8 cellular contexts compared by ENCODE assay signal in the genomic region with DNA sequence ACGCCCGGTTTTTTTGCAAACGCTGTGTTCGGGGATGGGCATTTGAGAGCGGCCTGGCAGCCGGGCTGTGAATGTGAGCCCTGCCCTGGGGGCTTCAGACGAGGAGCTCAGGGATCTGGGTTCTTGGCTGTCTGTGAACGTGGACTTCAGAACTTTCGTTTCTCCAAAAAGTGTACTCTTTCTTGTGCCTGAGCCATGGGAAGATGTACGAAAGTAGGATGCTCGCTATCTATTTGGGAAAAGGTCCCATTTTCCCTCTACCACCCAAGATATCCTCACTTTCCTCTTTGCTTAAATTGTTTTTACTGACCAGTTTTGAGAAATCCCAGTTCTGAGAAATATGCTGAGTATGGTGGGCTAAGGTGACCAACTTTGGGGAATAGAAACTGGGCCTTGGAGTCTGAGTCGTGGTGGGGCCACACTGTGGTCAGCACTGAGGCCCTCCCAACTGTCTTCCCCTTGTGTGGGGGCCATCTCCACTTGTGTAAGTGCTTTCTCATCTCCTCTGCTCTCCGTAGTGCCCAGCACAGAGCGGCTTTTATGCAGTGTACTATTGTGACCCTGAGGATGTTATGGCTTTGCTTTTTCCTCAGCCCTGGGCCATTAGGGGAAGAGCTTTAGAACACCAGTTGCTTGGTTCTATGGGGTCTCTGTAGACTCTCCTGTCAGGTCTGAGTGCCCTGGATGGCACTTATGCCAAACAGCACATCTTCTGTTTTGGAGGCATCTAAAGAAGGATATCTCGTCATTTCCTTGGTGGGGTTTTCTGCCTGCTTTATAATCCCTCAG. TPM values are rescaled to one million over a fixed set of nuclear protein-coding genes. Genes with fewer than 3 reads are reported as not detected.
DNase-seq lines count a peak whose midpoint lies in the region; ATAC-seq and TF ChIP-seq lines count a peak whose summit lies in the region.

No MANE protein-coding gene starts in this region.

- H3K27ac ChIP-seq in Panc1 (ENCODE audit: low read length) (peak overlapping the region; percentile 92), neutrophil (peak overlapping the region; percentile 99)

- peak overlapping the region; percentile 94 for H3K9ac ChIP-seq in endocrine pancreas (ENCODE audit: control insufficient read depth, insufficient read depth, low read length)

- POLR2A ChIA-PET in Panc1 (lab: Charles Lee), result no interaction called here

- H3K4me1 ChIP-seq in Panc1 (ENCODE audit: control insufficient read depth, insufficient read depth, low read length), result peaks cover 6% of the 10 kb centered on the region; the same call in 1 of the 2 replicates
- H3K4me1 ChIP-seq in endocrine pancreas (ENCODE audit: control insufficient read depth, insufficient read depth, low read length), result no peaks in the 10 kb centered on the region
- peaks cover 62 to 74% of the 10 kb centered on the region in 2 experiments for H3K4me1 ChIP-seq in neutrophil (ENCODE audit: control insufficient read depth in 1 of 2, insufficient read depth in 1 of 2, low read depth in 1 of 2, low read length in 1 of 2)

- CTCF ChIA-PET in Panc1 (lab: Charles Lee), result interaction anchor here (0.5 to 0.7 kb wide), 2 partner anchors 58 to 164 kb away, joined by 4 to 9 read pairs; no protein-coding TSS in a partner anchor

- DNase-seq in NCI-H2196 (lab: John Stamatoyannopoulos, UW; ENCODE audit: unreplicated experiment), result peak; percentile 11
- DNase-seq in NCI-H2196 treated with DMSO at 0.1 percent for 48 hours (lab: John Stamatoyannopoulos, UW; ENCODE audit: unreplicated experiment), result no peak
- no peak for DNase-seq in Panc1 (ENCODE audit: low read depth, low spot score)
- no peak for DNase-seq in NCI-H526 (lab: John Stamatoyannopoulos, UW)
- DNase-seq in mucosa of gallbladder (ENCODE audit: low spot score), result no peak

- BruUV-seq in Panc1 (replicated peaks; lab: Mats Ljungman, UMichigan), result no TSS peak

- no peak for ATAC-seq in Panc1
- no peak for ATAC-seq in HG03135 (IDR thresholded peaks at IDR 0.05; ENCODE audit: unreplicated experiment)

- TF ChIP-seq CTCF in Panc1 (IDR thresholded peaks at IDR 0.05) (no peak), neutrophil (IDR thresholded peaks at IDR 0.05) (no peak)

- no peaks in the 10 kb centered on the region for H3K27me3 ChIP-seq in Panc1 (ENCODE audit: control insufficient read depth, insufficient read depth, low read length)
- H3K27me3 ChIP-seq in endocrine pancreas (ENCODE audit: control insufficient read depth, insufficient read depth, low read length), result no peaks in the 10 kb centered on the region
- no peaks in the 10 kb centered on the region for H3K27me3 ChIP-seq in neutrophil

- H3K36me3 ChIP-seq in Panc1 (ENCODE audit: control insufficient read depth, insufficient read depth, low read length), result no peaks in the 10 kb centered on the region; the same call in 1 of the 2 replicates
- no peaks in the 10 kb centered on the region for H3K36me3 ChIP-seq in endocrine pancreas (ENCODE audit: control insufficient read depth, insufficient read depth, low read length)
- H3K36me3 ChIP-seq in neutrophil, result peaks cover 20% of the 10 kb centered on the region

- no peaks in the 10 kb centered on the region for H3K9me3 ChIP-seq in Panc1 (ENCODE audit: control insufficient read depth, insufficient read depth, low read depth, low read length)
- H3K9me3 ChIP-seq in endocrine pancreas (ENCODE audit: control insufficient read depth, low read length), result no peaks in the 10 kb centered on the region
- no peaks in the 10 kb centered on the region for H3K9me3 ChIP-seq in neutrophil

- in situ Hi-C loops in Panc1 (cut with HindIII; ENCODE audit: low pct_unique_long_range_greater_than_20kb, low sequenced_read_pairs), result no loop called here

- H3K4me3 ChIP-seq in Panc1 (ENCODE audit: low read depth in 2 of 2, low read length in 2 of 2) (peak overlapping the region; percentile 89 to 99), endocrine pancreas (ENCODE audit: control insufficient read depth, insufficient read depth, low read length) (peak overlapping the region; percentile 53), neutrophil (ENCODE audit: low read depth in 1 of 2, low read length in 1 of 2) (peak overlapping the region; percentile 73 to 85)

- intact Hi-C loops in Panc1 (cut with micrococcal nuclease; ENCODE audit: unreplicated experiment), result no loop called here

RNA-seq across cellular contexts. Expression of gene DBNL, which starts 0.9 kb away (rescaled TPM):
- total RNA-seq in Panc1 (2021; ENCODE audit: unreplicated experiment) (111 TPM), mucosa of gallbladder (147 TPM)
- polyA plus RNA-seq in Panc1 (2012; ENCODE audit: insufficient read length), result 215 TPM

RNA-seq across cellular contexts. Expression of gene PGAM2, which starts 19.9 kb away (rescaled TPM):
- total RNA-seq in Panc1 (2021; ENCODE audit: unreplicated experiment), result 1.3 TPM
- 0.99 TPM for polyA plus RNA-seq in Panc1 (2012; ENCODE audit: insufficient read length)
- 12.9 TPM for total RNA-seq in mucosa of gallbladder

RNA-seq across cellular contexts. Expression of gene POLM, which starts 36.9 kb away (rescaled TPM):
- total RNA-seq in Panc1 (2021; ENCODE audit: unreplicated experiment), result 36.9 TPM
- 25.4 TPM for polyA plus RNA-seq in Panc1 (2012; ENCODE audit: insufficient read length)
- 44.1 TPM for total RNA-seq in mucosa of gallbladder

RNA-seq across cellular contexts. Expression of gene SPDYE1, which starts 47.7 kb away (rescaled TPM):
- total RNA-seq in Panc1 (2021; ENCODE audit: unreplicated experiment), result not detected
- polyA plus RNA-seq in Panc1 (2012; ENCODE audit: insufficient read length), result 0.19 TPM
- total RNA-seq in mucosa of gallbladder, result not detected

RNA-seq across cellular contexts. Expression of gene AEBP1, which starts 58.7 kb away (rescaled TPM):
- total RNA-seq in Panc1 (2021; ENCODE audit: unreplicated experiment), result 0.62 TPM
- 1.2 TPM for polyA plus RNA-seq in Panc1 (2012; ENCODE audit: insufficient read length)
- 107 TPM for total RNA-seq in mucosa of gallbladder
